ENCODE assay signal across 35 cellular contexts in genomic region chr2:203975912-203976311, GRCh38. TPM values are rescaled to one million over a fixed set of nuclear protein-coding genes. Genes with fewer than 3 reads are reported as not detected.
"Had no signal": no experiment of that assay in that cellular context is flagged by ENCODE, and none has a peak within 500 bp of the region (broad histone marks: within the 10 kb centered on the region; RNA-seq: fewer than 3 reads in every experiment).

No MANE protein-coding gene starts in this region.

- H3K27ac ChIP-seq: brain microvascular endothelial cell, epithelial cell of prostate, esophagus squamous epithelium, gastroesophageal sphincter, heart right ventricle, VCaP had no signal

- H3K9me3 ChIP-seq: esophagus squamous epithelium, gastroesophageal sphincter, heart right ventricle had no signal

- H3K4me1 ChIP-seq: esophagus squamous epithelium, heart right ventricle had no signal

- H3K9me3 Mint-ChIP-seq: activated B cell treated with CpG ODN at 0.5 μM for 24 hours; effector memory CD8-positive, alpha-beta T cell had no signal

- FAIRE-seq: astrocyte, colon, TTC549 had no signal

- H3K4me3 ChIP-seq: esophagus squamous epithelium, gastroesophageal sphincter, heart right ventricle had no signal

- H3K4me1 Mint-ChIP-seq: activated B cell treated with CpG ODN at 0.5 μM for 24 hours; activated naive CD8-positive, alpha-beta T cell treated with anti-CD3 and anti-CD28 coated beads, Interleukin-2, amount 10 ng/mL, durations not matched to agents 7 days and 5 days had no signal

- H3K27me3 ChIP-seq: brain microvascular endothelial cell, esophagus squamous epithelium, gastroesophageal sphincter had no signal

- H3K27ac Mint-ChIP-seq: activated B cell treated with CpG ODN at 0.5 μM for 24 hours; activated CD4-positive, alpha-beta memory T cell treated with anti-CD3 and anti-CD28 coated beads, Interleukin-2, amount 10 ng/mL, durations not matched to agents 7 days and 5 days; activated CD4-positive, alpha-beta T cell treated with anti-CD3 and anti-CD28 coated beads for 36 hours; activated CD4-positive, alpha-beta T cell treated with anti-CD3 and anti-CD28 coated beads, Interleukin-2, amount 10 ng/mL, durations not matched to agents 24 days and 14 days; activated naive CD4-positive, alpha-beta T cell treated with anti-CD3 and anti-CD28 coated beads, Interleukin-2, amount 10 ng/mL, durations not matched to agents 7 days and 5 days; activated naive CD4-positive, alpha-beta T cell treated with anti-CD3 and anti-CD28 coated beads, Interleukin-2, amount 50 U/mL, for 72 hours; activated naive CD8-positive, alpha-beta T cell treated with anti-CD3 and anti-CD28 coated beads, Interleukin-2, amount 10 ng/mL, durations not matched to agents 7 days and 5 days; activated T-cell treated with anti-CD3 and anti-CD28 coated beads, Interleukin-2, amount 50 U/mL, for 24 hours; activated T-cell treated with anti-CD3 and anti-CD28 coated beads, Interleukin-2, amount 50 U/mL, for 72 hours; effector memory CD8-positive, alpha-beta T cell had no signal

- H3K4me3 Mint-ChIP-seq: activated B cell treated with CpG ODN at 0.5 μM for 24 hours; activated CD4-positive, alpha-beta memory T cell treated with anti-CD3 and anti-CD28 coated beads, Interleukin-2, amount 10 ng/mL, durations not matched to agents 7 days and 5 days; activated CD4-positive, alpha-beta T cell treated with anti-CD3 and anti-CD28 coated beads for 36 hours; activated CD4-positive, alpha-beta T cell treated with anti-CD3 and anti-CD28 coated beads, Interleukin-2, amount 10 ng/mL, durations not matched to agents 24 days and 14 days; activated naive CD4-positive, alpha-beta T cell treated with anti-CD3 and anti-CD28 coated beads, Interleukin-2, amount 10 ng/mL, durations not matched to agents 7 days and 5 days; activated naive CD8-positive, alpha-beta T cell treated with anti-CD3 and anti-CD28 coated beads, Interleukin-2, amount 10 ng/mL, durations not matched to agents 7 days and 5 days; activated T-cell treated with anti-CD3 and anti-CD28 coated beads, Interleukin-2, amount 50 U/mL, for 24 hours; activated T-cell treated with anti-CD3 and anti-CD28 coated beads, Interleukin-2, amount 50 U/mL, for 72 hours; effector memory CD8-positive, alpha-beta T cell had no signal

- DNase-seq: activated B cell treated with CpG ODN at 0.5 μM for 24 hours; activated CD4-positive, alpha-beta memory T cell treated with anti-CD3 and anti-CD28 coated beads, Interleukin-2, amount 10 ng/mL, durations not matched to agents 7 days and 5 days; activated CD4-positive, alpha-beta T cell treated with anti-CD3 and anti-CD28 coated beads for 36 hours; activated CD4-positive, alpha-beta T cell treated with anti-CD3 and anti-CD28 coated beads, Interleukin-2, amount 10 ng/mL, durations not matched to agents 24 days and 14 days; activated CD4-positive, alpha-beta T cell treated with anti-CD3 and anti-CD28 coated beads, Interleukin-2, amount 50 U/mL, for 4 hours; activated CD4-positive, CD25-positive, alpha-beta regulatory T cell treated with anti-CD3 and anti-CD28 coated beads, Interleukin-2, amount 50 U/mL, for 72 hours; activated CD8-positive, alpha-beta memory T cell treated with anti-CD3 and anti-CD28 coated beads, Interleukin-2, amount 50 U/mL, for 48 hours; activated gamma-delta T cell; activated naive CD4-positive, alpha-beta T cell; activated naive CD4-positive, alpha-beta T cell treated with anti-CD3 and anti-CD28 coated beads, Interleukin-2, amount 10 ng/mL, durations not matched to agents 7 days and 5 days; activated naive CD8-positive, alpha-beta T cell treated with anti-CD3 and anti-CD28 coated beads, Interleukin-2, amount 10 ng/mL, durations not matched to agents 7 days and 5 days; activated T-cell treated with anti-CD3 and anti-CD28 coated beads for 4 hours; activated T-cell treated with anti-CD3 and anti-CD28 coated beads, Interleukin-2, amount 50 U/mL, for 24 hours; activated T-cell treated with anti-CD3 and anti-CD28 coated beads, Interleukin-2, amount 50 U/mL, for 72 hours; brain microvascular endothelial cell; caudate nucleus; cortex of kidney; dermis blood vessel endothelial cell; effector CD4-positive, alpha-beta T cell; effector memory CD8-positive, alpha-beta T cell; esophagus squamous epithelium; foreskin melanocyte; heart right ventricle; T-helper 2 cell had no signal

- H3K36me3 ChIP-seq: brain microvascular endothelial cell, esophagus squamous epithelium, gastroesophageal sphincter, heart right ventricle had no signal

- H3K36me3 Mint-ChIP-seq: activated naive CD4-positive, alpha-beta T cell treated with anti-CD3 and anti-CD28 coated beads, Interleukin-2, amount 10 ng/mL, durations not matched to agents 7 days and 5 days had no signal

- ATAC-seq: activated CD4-positive, alpha-beta T cell treated with anti-CD3 and anti-CD28 coated beads for 36 hours; activated naive CD4-positive, alpha-beta T cell treated with anti-CD3 and anti-CD28 coated beads, Interleukin-2, amount 50 U/mL, for 72 hours; activated T-cell treated with anti-CD3 and anti-CD28 coated beads, Interleukin-2, amount 50 U/mL, for 72 hours; effector memory CD8-positive, alpha-beta T cell; gastroesophageal sphincter; heart right ventricle had no signal

- H3K27me3 Mint-ChIP-seq: activated CD4-positive, alpha-beta T cell treated with anti-CD3 and anti-CD28 coated beads for 36 hours; activated CD4-positive, alpha-beta T cell treated with anti-CD3 and anti-CD28 coated beads, Interleukin-2, amount 10 ng/mL, durations not matched to agents 24 days and 14 days; activated T-cell treated with anti-CD3 and anti-CD28 coated beads, Interleukin-2, amount 50 U/mL, for 24 hours had no signal

RNA-seq across cellular contexts. Expression of gene ICOS, which starts 39.3 kb away (rescaled TPM):
- total RNA-seq: activated B cell treated with CpG ODN at 0.5 μM for 24 hours, astrocyte, chondrocyte, dermis blood vessel endothelial cell, fibroblast of lung, fibroblast of villous mesenchyme, glomerular endothelial cell had no signal
- polyA plus RNA-seq: fibroblast of lung had no signal
